Comparison of ENCODE assay signal across 9 cellular contexts in the genomic region with DNA sequence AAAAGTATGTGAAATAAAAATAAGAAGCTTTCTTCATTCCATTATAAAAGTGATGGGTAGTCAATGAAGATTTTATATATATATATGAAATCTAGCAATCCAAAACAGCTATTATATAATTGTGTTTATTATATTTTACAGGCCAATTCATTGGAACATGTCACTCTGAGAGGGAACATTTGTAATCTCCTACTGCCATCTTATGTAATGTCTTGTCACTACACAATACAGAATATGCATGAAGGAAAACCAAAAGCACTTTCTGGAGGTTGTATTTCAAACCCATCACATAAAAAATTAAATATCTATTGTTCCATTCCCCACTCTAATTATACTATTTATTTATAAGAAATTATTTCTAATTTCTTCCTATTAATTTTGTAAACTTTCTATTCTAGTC. TPM values are rescaled to one million over a fixed set of nuclear protein-coding genes. Genes with fewer than 3 reads are reported as not detected.
DNase-seq lines count a peak whose midpoint lies in the region; ATAC-seq and TF ChIP-seq lines count a peak whose summit lies in the region.
"Had no signal": no experiment of that assay in that cellular context is flagged by ENCODE, and none has a peak within 500 bp of the region (broad histone marks: within the 10 kb centered on the region; RNA-seq: fewer than 3 reads in every experiment).

No MANE protein-coding gene starts in this region.

- no peaks in the 10 kb centered on the region for H3K27me3 ChIP-seq in AG04450 (ENCODE audit: control insufficient read depth, insufficient read depth, low read length)

- no peak overlapping the region for H3K27ac ChIP-seq in AG04450 (ENCODE audit: low read depth, low read length)

- no peaks in the 10 kb centered on the region for H3K9me3 Mint-ChIP-seq in HFFc6
- H3K9me3 Mint-ChIP-seq in stimulated activated memory B cell treated with anti-CD40 and anti-IgM and Interleukin-4, amounts not matched to agents 10 μg/mL and 1 μg/mL and 100 μg/mL, for 72 hours: no peaks in the 10 kb centered on the region
- H3K9me3 Mint-ChIP-seq in activated CD4-positive, alpha-beta memory T cell treated with anti-CD3 and anti-CD28 coated beads for 36 hours: no peaks in the 10 kb centered on the region
- H3K9me3 Mint-ChIP-seq: CD8-positive, alpha-beta T cell had no signal

- no peaks in the 10 kb centered on the region for H3K9me3 ChIP-seq in AG04450 (ENCODE audit: control insufficient read depth, insufficient read depth, low read length)

- H3K4me3 Mint-ChIP-seq in HFFc6: no peak overlapping the region
- H3K4me3 Mint-ChIP-seq in stimulated activated memory B cell treated with anti-CD40 and anti-IgM and Interleukin-4, amounts not matched to agents 10 μg/mL and 1 μg/mL and 100 μg/mL, for 72 hours: no peak overlapping the region
- H3K4me3 Mint-ChIP-seq in activated CD4-positive, alpha-beta memory T cell treated with anti-CD3 and anti-CD28 coated beads for 36 hours: no peak overlapping the region
- H3K4me3 Mint-ChIP-seq: CD8-positive, alpha-beta T cell had no signal

- no peaks in the 10 kb centered on the region for H3K36me3 Mint-ChIP-seq in HFFc6 (ENCODE audit: low read depth)
- no peaks in the 10 kb centered on the region for H3K36me3 Mint-ChIP-seq in stimulated activated memory B cell treated with anti-CD40 and anti-IgM and Interleukin-4, amounts not matched to agents 10 μg/mL and 1 μg/mL and 100 μg/mL, for 72 hours
- no peaks in the 10 kb centered on the region for H3K36me3 Mint-ChIP-seq in activated CD4-positive, alpha-beta memory T cell treated with anti-CD3 and anti-CD28 coated beads for 36 hours
- H3K36me3 Mint-ChIP-seq: CD8-positive, alpha-beta T cell had no signal

- CTCF ChIA-PET in AG04450 (lab: Charles Lee): interaction anchor here (0.7 to 1.0 kb wide), 2 partner anchors 25 to 1370 kb away, joined by 4 read pairs; no protein-coding TSS in a partner anchor
- CTCF ChIA-PET in activated CD4-positive, alpha-beta memory T cell treated with anti-CD3 and anti-CD28 coated beads for 36 hours (lab: Charles Lee): no interaction called here

- no peak for ATAC-seq in GM21529 (IDR thresholded peaks at IDR 0.05; ENCODE audit: unreplicated experiment)
- no peak for ATAC-seq in stimulated activated memory B cell treated with anti-CD40 and anti-IgM and Interleukin-4, amounts not matched to agents 10 μg/mL and 1 μg/mL and 100 μg/mL, for 72 hours
- ATAC-seq: CD8-positive, alpha-beta T cell had no signal

- H3K4me3 ChIP-seq in AG04450 (ENCODE audit: low read depth, low read length): no peak overlapping the region

- DNase-seq in AG04450 (ENCODE audit: low read depth, low spot score): no peak
- no peak for DNase-seq in HFFc6
- DNase-seq in RPMI8226: peak; percentile 7
- DNase-seq in glomerular visceral epithelial cell (ENCODE audit: extremely low spot score): peak; percentile 12
- no peak for DNase-seq in stimulated activated CD4-positive, alpha-beta T cell treated with anti-CD3 and anti-CD28 coated beads, Interleukin-4, amount 100 ng/mL, for 1 hour
- DNase-seq in activated CD4-positive, alpha-beta memory T cell treated with anti-CD3 and anti-CD28 coated beads for 36 hours: no peak
- DNase-seq: CD8-positive, alpha-beta T cell had no signal

- no peaks in the 10 kb centered on the region for H3K4me1 Mint-ChIP-seq in HFFc6 (ENCODE audit: low read depth)
- H3K4me1 Mint-ChIP-seq in stimulated activated memory B cell treated with anti-CD40 and anti-IgM and Interleukin-4, amounts not matched to agents 10 μg/mL and 1 μg/mL and 100 μg/mL, for 72 hours: no peaks in the 10 kb centered on the region
- H3K4me1 Mint-ChIP-seq in activated CD4-positive, alpha-beta memory T cell treated with anti-CD3 and anti-CD28 coated beads for 36 hours (ENCODE audit: low read depth): no peaks in the 10 kb centered on the region

- POLR2A ChIA-PET in AG04450 (lab: Yijun Ruan, JAX): no interaction called here
- POLR2A ChIA-PET in activated CD4-positive, alpha-beta memory T cell treated with anti-CD3 and anti-CD28 coated beads for 36 hours (lab: Charles Lee): no interaction called here

- TF ChIP-seq CTCF in AG04450 (IDR thresholded peaks at IDR 0.05; ENCODE audit: low read depth, low read length): peak; percentile 21; the same call in 1 of the 2 replicates
- peak; percentile 41 for TF ChIP-seq CTCF in HFFc6 (IDR thresholded peaks at IDR 0.05)

- intact Hi-C loops in activated CD4-positive, alpha-beta memory T cell treated with anti-CD3 and anti-CD28 coated beads for 36 hours (cut with micrococcal nuclease): no loop called here

- H3K27ac Mint-ChIP-seq in HFFc6: no peak overlapping the region
- no peak overlapping the region for H3K27ac Mint-ChIP-seq in stimulated activated memory B cell treated with anti-CD40 and anti-IgM and Interleukin-4, amounts not matched to agents 10 μg/mL and 1 μg/mL and 100 μg/mL, for 72 hours
- H3K27ac Mint-ChIP-seq in activated CD4-positive, alpha-beta memory T cell treated with anti-CD3 and anti-CD28 coated beads for 36 hours: no peak overlapping the region
- H3K27ac Mint-ChIP-seq: CD8-positive, alpha-beta T cell had no signal

- no peaks in the 10 kb centered on the region for H3K27me3 Mint-ChIP-seq in HFFc6 (ENCODE audit: insufficient read depth)
- peaks cover 29% of the 10 kb centered on the region for H3K27me3 Mint-ChIP-seq in stimulated activated memory B cell treated with anti-CD40 and anti-IgM and Interleukin-4, amounts not matched to agents 10 μg/mL and 1 μg/mL and 100 μg/mL, for 72 hours
- H3K27me3 Mint-ChIP-seq in activated CD4-positive, alpha-beta memory T cell treated with anti-CD3 and anti-CD28 coated beads for 36 hours: peaks cover 19% of the 10 kb centered on the region

RNA-seq across cellular contexts. Expression of gene IRAK1BP1, which starts 31.5 kb away (rescaled TPM):
- 2.6 and 3.9 TPM in 2 replicates for polyA plus RNA-seq in AG04450 (2011; rRNA removed)
- 3.7 and 4.1 TPM in 2 replicates for polyA minus RNA-seq in AG04450 (2011; rRNA and poly(A)+ RNA removed)
- total RNA-seq in HFFc6 (2021; fragmentation: NEBNext Ultra II Directional; extraction: Animal tissue kit (Norgen Biotek cat#: 25700)): 1 to 10 TPM; 1.8 to 2.6 (median 2.3) TPM
- 1 to 10 TPM; 2.1 to 2.4 TPM for total RNA-seq in activated CD4-positive, alpha-beta memory T cell treated with anti-CD3 and anti-CD28 coated beads for 36 hours

Comparison
In these comparisons a context has a peak if more than half of its experiments do, and no peak if none do; other contexts are left out.
1. DNase-seq: peak in RPMI8226 (single experiment) and glomerular visceral epithelial cell (single experiment); none in AG04450 (single experiment), HFFc6 (single experiment), stimulated activated CD4-positive, alpha-beta T cell treated with anti-CD3 and anti-CD28 coated beads, Interleukin-4, amount 100 ng/mL, for 1 hour (single experiment) and activated CD4-positive, alpha-beta memory T cell treated with anti-CD3 and anti-CD28 coated beads for 36 hours (single experiment).